In the genomic region with DNA sequence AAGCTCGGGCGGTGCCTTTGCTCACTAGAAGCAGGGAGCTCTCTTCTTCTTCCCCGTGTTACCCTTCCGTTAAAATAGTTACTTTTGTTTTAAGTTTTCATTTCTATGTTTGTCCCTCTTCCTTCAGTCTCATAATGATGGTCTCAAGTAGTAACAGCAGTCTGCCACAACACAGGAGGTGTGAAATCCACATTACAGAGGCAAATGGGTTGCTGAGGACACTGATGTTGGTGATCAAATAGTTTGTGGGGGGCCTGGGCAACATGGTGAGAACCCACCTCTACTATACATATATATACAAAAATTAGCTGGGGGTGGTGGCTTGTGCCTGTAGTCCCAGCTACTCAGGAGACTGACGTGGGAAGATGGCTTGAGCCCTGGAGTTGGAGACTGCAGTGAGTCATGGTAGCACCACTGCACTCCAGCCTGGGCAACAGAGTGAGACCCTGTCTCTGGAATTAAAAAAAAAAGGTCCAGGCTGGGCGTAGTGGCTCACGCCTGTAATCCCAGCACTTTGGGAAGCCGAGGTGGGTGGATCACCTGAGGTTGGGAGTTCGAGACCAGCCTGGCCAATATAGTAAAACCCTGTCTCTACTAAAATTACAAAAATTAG, we compare ENCODE assay signal across 1 cellular context.
A peak's percentile ranks its signal among the peaks of the same experiment; 100 is the strongest.
TF ChIP-seq lines count a peak whose summit lies in the region.

No MANE protein-coding gene starts in this region.

TF ChIP-seq in HepG2, 621 proteins besides CTCF, POLR2A, EP300 and RAD21:
- peak; percentile 60; the same call in 1 of the 2 replicates for TF ChIP-seq ZNF121 (CRISPR knock-in tag; IDR thresholded peaks at IDR 0.05)
